ENCODE assay signal across 8 cellular contexts in genomic region chr3:148990211-148990610, GRCh38. TPM values are rescaled to one million over a fixed set of nuclear protein-coding genes. Genes with fewer than 3 reads are reported as not detected.
DNase-seq lines count a peak whose midpoint lies in the region; ATAC-seq and TF ChIP-seq lines count a peak whose summit lies in the region.

No MANE protein-coding gene starts in this region.

- peaks cover 34% of the 10 kb centered on the region for H3K4me1 Mint-ChIP-seq in activated CD8-positive, alpha-beta T cell treated with anti-CD3 and anti-CD28 coated beads, Interleukin-2, amount 10 ng/mL, durations not matched to agents 7 days and 5 days (ENCODE audit: low read depth)
- peaks cover 17% of the 10 kb centered on the region for H3K4me1 Mint-ChIP-seq in stimulated activated memory B cell treated with anti-CD40 and anti-IgM and Interleukin-4, amounts not matched to agents 10 μg/mL and 1 μg/mL and 100 μg/mL, for 72 hours

- no peak for TF ChIP-seq CTCF in body of pancreas (IDR thresholded peaks at IDR 0.05)

- no peak overlapping the region for H3K27ac ChIP-seq in body of pancreas

- ATAC-seq in HG03097 (IDR thresholded peaks at IDR 0.05; ENCODE audit: low FRiP score, unreplicated experiment): peak; percentile 62
- no peak for ATAC-seq in activated CD8-positive, alpha-beta T cell treated with anti-CD3 and anti-CD28 coated beads, Interleukin-2, amount 10 ng/mL, durations not matched to agents 7 days and 5 days
- ATAC-seq in stimulated activated memory B cell treated with anti-CD40 and anti-IgM and Interleukin-4, amounts not matched to agents 10 μg/mL and 1 μg/mL and 100 μg/mL, for 72 hours: no peak
- ATAC-seq in body of pancreas: no peak
- ATAC-seq in left cardiac atrium: no peak
- no peak for ATAC-seq in HG03039 (IDR thresholded peaks at IDR 0.05; ENCODE audit: unreplicated experiment)

- no peak overlapping the region for H3K4me3 ChIP-seq in body of pancreas

- H3K4me1 ChIP-seq in body of pancreas: peaks cover 13% of the 10 kb centered on the region

- H3K36me3 Mint-ChIP-seq in activated CD8-positive, alpha-beta T cell treated with anti-CD3 and anti-CD28 coated beads, Interleukin-2, amount 10 ng/mL, durations not matched to agents 7 days and 5 days (ENCODE audit: low read depth): peaks cover 20% of the 10 kb centered on the region
- H3K36me3 Mint-ChIP-seq in stimulated activated memory B cell treated with anti-CD40 and anti-IgM and Interleukin-4, amounts not matched to agents 10 μg/mL and 1 μg/mL and 100 μg/mL, for 72 hours: no peaks in the 10 kb centered on the region

- H3K27ac Mint-ChIP-seq in activated CD8-positive, alpha-beta T cell treated with anti-CD3 and anti-CD28 coated beads, Interleukin-2, amount 10 ng/mL, durations not matched to agents 7 days and 5 days: peak overlapping the region; percentile 86
- H3K27ac Mint-ChIP-seq in stimulated activated memory B cell treated with anti-CD40 and anti-IgM and Interleukin-4, amounts not matched to agents 10 μg/mL and 1 μg/mL and 100 μg/mL, for 72 hours: no peak overlapping the region

- H3K9me3 ChIP-seq in body of pancreas: no peaks in the 10 kb centered on the region

- no peak for TF ChIP-seq POLR2A in body of pancreas (IDR thresholded peaks at IDR 0.05)

- 61 to 74% methylated on average over 4 of the region's 4 CpGs for WGBS in body of pancreas, 2 donors

- no peaks in the 10 kb centered on the region for H3K36me3 ChIP-seq in body of pancreas (replicated peaks in 1 of 2; ENCODE audit: insufficient read depth in 1 of 2, low read depth in 2 of 2)

- peak overlapping the region; percentile 78 for H3K4me3 Mint-ChIP-seq in activated CD8-positive, alpha-beta T cell treated with anti-CD3 and anti-CD28 coated beads, Interleukin-2, amount 10 ng/mL, durations not matched to agents 7 days and 5 days
- peak overlapping the region; percentile 83 for H3K4me3 Mint-ChIP-seq in stimulated activated memory B cell treated with anti-CD40 and anti-IgM and Interleukin-4, amounts not matched to agents 10 μg/mL and 1 μg/mL and 100 μg/mL, for 72 hours

- H3K9me3 Mint-ChIP-seq in activated CD8-positive, alpha-beta T cell treated with anti-CD3 and anti-CD28 coated beads, Interleukin-2, amount 10 ng/mL, durations not matched to agents 7 days and 5 days (ENCODE audit: insufficient read depth): no peaks in the 10 kb centered on the region
- H3K9me3 Mint-ChIP-seq in stimulated activated memory B cell treated with anti-CD40 and anti-IgM and Interleukin-4, amounts not matched to agents 10 μg/mL and 1 μg/mL and 100 μg/mL, for 72 hours: no peaks in the 10 kb centered on the region

- intact Hi-C loops in body of pancreas (cut with DNase I) (no loop called here), left cardiac atrium (cut with DNase I) (no loop called here)

- no peaks in the 10 kb centered on the region for H3K27me3 ChIP-seq in body of pancreas

- CTCF ChIA-PET in activated CD8-positive, alpha-beta T cell treated with anti-CD3 and anti-CD28 coated beads, Interleukin-2, amount 10 ng/mL, durations not matched to agents 7 days and 5 days (lab: Charles Lee): interaction anchor here (0.6 to 2.9 kb wide), 9 partner anchors 8 to 53 kb away, joined by 3 to 19 read pairs (median 4); no protein-coding TSS in a partner anchor

- no peaks in the 10 kb centered on the region for H3K27me3 Mint-ChIP-seq in activated CD8-positive, alpha-beta T cell treated with anti-CD3 and anti-CD28 coated beads, Interleukin-2, amount 10 ng/mL, durations not matched to agents 7 days and 5 days (ENCODE audit: low read depth)
- H3K27me3 Mint-ChIP-seq in stimulated activated memory B cell treated with anti-CD40 and anti-IgM and Interleukin-4, amounts not matched to agents 10 μg/mL and 1 μg/mL and 100 μg/mL, for 72 hours: no peaks in the 10 kb centered on the region

- DNase-seq in SIG-M5 treated with dmso at 0.1 percent for 504 hours (lab: John Stamatoyannopoulos, UW; ENCODE audit: unreplicated experiment) (peak; percentile 69), SIG-M5 (lab: John Stamatoyannopoulos, UW) (no peak), body of pancreas (no peak), left cardiac atrium (no peak)
- no peak for DNase-seq in activated CD8-positive, alpha-beta T cell treated with anti-CD3 and anti-CD28 coated beads, Interleukin-2, amount 10 ng/mL, durations not matched to agents 7 days and 5 days

- POLR2A ChIA-PET in activated CD8-positive, alpha-beta T cell treated with anti-CD3 and anti-CD28 coated beads, Interleukin-2, amount 10 ng/mL, durations not matched to agents 7 days and 5 days (lab: Charles Lee): interaction anchor here (0.8 to 2.6 kb wide), 5 partner anchors 11 to 139 kb away, joined by 4 to 9 read pairs (median 4); partner anchors contain the start of gene HPS3

RNA-seq across cellular contexts. Expression of gene GYG1, which starts 1.1 kb away (rescaled TPM):
- total RNA-seq in activated CD8-positive, alpha-beta T cell treated with anti-CD3 and anti-CD28 coated beads, Interleukin-2, amount 10 ng/mL, durations not matched to agents 7 days and 5 days: 10 to 100 TPM; 46.9 to 54.0 TPM
- total RNA-seq in body of pancreas: 10 to 100 TPM in 1 of 2 donors, 1 to 10 TPM in 1; 8.9 to 16.3 TPM
- 100 to 1,000 TPM; 104 to 125 TPM for total RNA-seq in left cardiac atrium
